Comparison of ENCODE assay signal across 18 cellular contexts in the genomic region with DNA sequence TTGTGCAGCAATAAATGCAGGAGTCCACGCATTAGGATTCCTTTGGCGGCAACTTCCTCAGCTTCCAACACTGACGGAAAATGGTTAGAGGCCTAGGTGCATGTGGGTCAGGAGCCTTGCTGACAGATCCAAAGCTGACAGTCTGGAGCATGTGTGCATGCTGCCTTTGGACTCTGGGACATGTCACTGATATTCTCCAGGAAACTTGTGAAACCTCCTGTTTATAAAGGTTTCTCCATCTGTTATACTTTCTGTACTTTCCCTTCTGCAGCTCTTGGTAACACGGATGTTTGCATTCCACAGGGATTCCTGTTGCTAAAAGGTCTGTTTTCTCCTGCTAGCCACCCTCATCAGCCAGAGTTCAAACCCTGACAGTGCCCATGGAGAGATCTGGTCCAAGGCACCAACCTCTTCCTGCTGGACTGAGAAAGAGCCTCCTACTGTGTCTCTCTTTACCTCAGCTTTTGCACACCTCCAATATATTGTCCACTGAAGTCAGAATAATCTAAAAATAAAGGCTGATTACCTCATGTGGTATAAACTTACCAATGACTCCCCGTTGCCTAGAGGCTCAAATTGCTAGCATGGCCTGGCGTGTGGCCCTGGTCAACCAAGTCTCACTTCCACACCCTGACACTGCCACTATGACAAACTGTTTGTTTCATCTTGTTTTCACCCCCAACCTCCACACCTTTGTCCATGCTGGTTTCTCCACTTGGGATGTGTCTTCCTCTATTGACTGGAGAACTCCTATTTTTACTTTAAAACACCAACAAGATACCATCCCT. TPM values are rescaled to one million over a fixed set of nuclear protein-coding genes. Genes with fewer than 3 reads are reported as not detected.
DNase-seq lines count a peak whose midpoint lies in the region; ATAC-seq and TF ChIP-seq lines count a peak whose summit lies in the region.
"Had no signal": no experiment of that assay in that cellular context is flagged by ENCODE, and none has a peak within 500 bp of the region (broad histone marks: within the 10 kb centered on the region; RNA-seq: fewer than 3 reads in every experiment).

No MANE protein-coding gene starts in this region.

- intact Hi-C loops in transverse colon (cut with DNase I; ENCODE audit: low total_unique reads): loop anchor here (1.0 kb wide), 1 partner anchor 18 kb away; no protein-coding TSS in a partner anchor

- WGBS in transverse colon (ENCODE audit: low coverage in 1 of 2), 2 donors: 77% methylated on average over 6 of the region's 6 CpGs; no CpG with 5 or more reads in 1 of the 2 donors

- H3K4me1 ChIP-seq in muscle layer of colon (ENCODE audit: insufficient read depth, low read length): peaks cover 29% of the 10 kb centered on the region
- H3K4me1 ChIP-seq in transverse colon: peaks cover 0 to 33% (median 11%) of the 10 kb centered on the region in 4 donors

- H3K27me3 ChIP-seq in muscle layer of colon (ENCODE audit: control insufficient read depth in 1 of 2, insufficient read depth in 2 of 2, low read length in 2 of 2): no peaks in the 10 kb centered on the region
- H3K27me3 ChIP-seq in transverse colon: no peaks in the 10 kb centered on the region

- peaks cover 5% of the 10 kb centered on the region for H3K4me1 Mint-ChIP-seq in activated naive CD8-positive, alpha-beta T cell treated with anti-CD3 and anti-CD28 coated beads, Interleukin-2, amount 50 U/mL, for 24 hours
- H3K4me1 Mint-ChIP-seq in activated naive CD8-positive, alpha-beta T cell treated with anti-CD3 and anti-CD28 coated beads for 36 hours: no peaks in the 10 kb centered on the region
- H3K4me1 Mint-ChIP-seq: immature natural killer cell had no signal

- no peak for TF ChIP-seq EP300 in transverse colon (IDR thresholded peaks at IDR 0.05; ENCODE audit: low read depth)

- H3K27ac ChIP-seq in muscle layer of colon (ENCODE audit: low read depth, low read length) (peak overlapping the region; percentile 46), transverse colon (peak overlapping the region; percentile 38 to 84 (median 80))
- H3K27ac ChIP-seq: KMS-11 had no signal

- H3K4me3 ChIP-seq in muscle layer of colon (ENCODE audit: low read depth in 1 of 2, low read length in 2 of 2): no peak overlapping the region
- H3K4me3 ChIP-seq in transverse colon: no peak overlapping the region

- H3K9me3 Mint-ChIP-seq in activated naive CD8-positive, alpha-beta T cell treated with anti-CD3 and anti-CD28 coated beads, Interleukin-2, amount 50 U/mL, for 24 hours: no peaks in the 10 kb centered on the region
- H3K9me3 Mint-ChIP-seq in activated naive CD8-positive, alpha-beta T cell treated with anti-CD3 and anti-CD28 coated beads for 36 hours: peaks cover 5% of the 10 kb centered on the region
- H3K9me3 Mint-ChIP-seq: immature natural killer cell had no signal

- no peak for TF ChIP-seq CTCF in transverse colon (IDR thresholded peaks at IDR 0.05)

- in situ Hi-C loops in transverse colon (cut with MboI; ENCODE audit: low pct_ligation_motif_present in 1 of 4, low pct_unique_long_range_greater_than_20kb in 1 of 4, low sequenced_read_pairs in 3 of 4): no loop called here

- H3K9me3 ChIP-seq in muscle layer of colon (ENCODE audit: low read length): no peaks in the 10 kb centered on the region
- no peaks in the 10 kb centered on the region for H3K9me3 ChIP-seq in transverse colon

- no peak for DNase-seq in activated naive CD8-positive, alpha-beta T cell treated with anti-CD3 and anti-CD28 coated beads, Interleukin-2, amount 50 U/mL, for 24 hours
- DNase-seq in activated naive CD8-positive, alpha-beta T cell treated with anti-CD3 and anti-CD28 coated beads for 36 hours: no peak
- DNase-seq in ecto neural progenitor cell (ENCODE audit: low spot score): peak; percentile 6
- no peak for DNase-seq in transverse colon
- no peak for DNase-seq in GM03348 (ENCODE audit: low spot score)
- no peak for DNase-seq in NOMO-1 treated with DMSO at 0.1 percent for 48 hours (lab: John Stamatoyannopoulos, UW; ENCODE audit: unreplicated experiment)
- DNase-seq: activated CD4-positive, alpha-beta T cell treated with anti-CD3 and anti-CD28 coated beads, Interleukin-2, amount 50 U/mL, for 1 hour; activated T-cell treated with anti-CD3 and anti-CD28 coated beads, Interleukin-2, amount 50 U/mL, for 4 hours; dermis blood vessel endothelial cell; immature natural killer cell; NCI-H1694; occipital lobe had no signal

- peaks cover 51% of the 10 kb centered on the region for H3K36me3 ChIP-seq in muscle layer of colon (ENCODE audit: insufficient read depth, low read length)
- no peaks in the 10 kb centered on the region for H3K36me3 ChIP-seq in transverse colon

- no peak for TF ChIP-seq POLR2A in transverse colon (IDR thresholded peaks at IDR 0.05)

- H3K9ac ChIP-seq in muscle layer of colon (ENCODE audit: low read length): no peak overlapping the region
- H3K9ac ChIP-seq: KMS-11 had no signal

- no peak overlapping the region for H3K4me3 Mint-ChIP-seq in activated naive CD8-positive, alpha-beta T cell treated with anti-CD3 and anti-CD28 coated beads, Interleukin-2, amount 50 U/mL, for 24 hours
- H3K4me3 Mint-ChIP-seq in activated naive CD8-positive, alpha-beta T cell treated with anti-CD3 and anti-CD28 coated beads for 36 hours: no peak overlapping the region
- H3K4me3 Mint-ChIP-seq: activated T-cell treated with anti-CD3 and anti-CD28 coated beads, Interleukin-2, amount 50 U/mL, for 4 hours; immature natural killer cell had no signal

- H3K36me3 Mint-ChIP-seq in activated naive CD8-positive, alpha-beta T cell treated with anti-CD3 and anti-CD28 coated beads, Interleukin-2, amount 50 U/mL, for 24 hours (ENCODE audit: low read depth): no peaks in the 10 kb centered on the region
- no peaks in the 10 kb centered on the region for H3K36me3 Mint-ChIP-seq in activated naive CD8-positive, alpha-beta T cell treated with anti-CD3 and anti-CD28 coated beads for 36 hours
- H3K36me3 Mint-ChIP-seq: immature natural killer cell had no signal

- H3K27me3 Mint-ChIP-seq in activated naive CD8-positive, alpha-beta T cell treated with anti-CD3 and anti-CD28 coated beads, Interleukin-2, amount 50 U/mL, for 24 hours: no peaks in the 10 kb centered on the region
- peaks cover 8% of the 10 kb centered on the region for H3K27me3 Mint-ChIP-seq in activated naive CD8-positive, alpha-beta T cell treated with anti-CD3 and anti-CD28 coated beads for 36 hours

- peak overlapping the region; percentile 5 for H3K27ac Mint-ChIP-seq in activated naive CD8-positive, alpha-beta T cell treated with anti-CD3 and anti-CD28 coated beads, Interleukin-2, amount 50 U/mL, for 24 hours
- no peak overlapping the region for H3K27ac Mint-ChIP-seq in activated naive CD8-positive, alpha-beta T cell treated with anti-CD3 and anti-CD28 coated beads for 36 hours
- H3K27ac Mint-ChIP-seq: immature natural killer cell had no signal

- no peak for ATAC-seq in activated naive CD8-positive, alpha-beta T cell treated with anti-CD3 and anti-CD28 coated beads, Interleukin-2, amount 50 U/mL, for 24 hours
- no peak for ATAC-seq in HG02852 (IDR thresholded peaks at IDR 0.05; ENCODE audit: unreplicated experiment)
- ATAC-seq: activated T-cell treated with anti-CD3 and anti-CD28 coated beads, Interleukin-2, amount 50 U/mL, for 4 hours had no signal

RNA-seq across cellular contexts. Expression of a gene that starts 31.1 kb away (rescaled TPM):
- total RNA-seq in activated naive CD8-positive, alpha-beta T cell treated with anti-CD3 and anti-CD28 coated beads for 36 hours: not detected
- 10 to 100 TPM in 3 of 4 donors, 1 to 10 TPM in 1; 8.2 to 41.6 (median 31.7) TPM for total RNA-seq in transverse colon
- total RNA-seq: A172, NCI-H460, SK-MEL-5 had no signal

RNA-seq across cellular contexts. Expression of a gene that starts 58.6 kb away (rescaled TPM):
- total RNA-seq in activated naive CD8-positive, alpha-beta T cell treated with anti-CD3 and anti-CD28 coated beads for 36 hours: 10 to 100 TPM; 17.8 to 18.0 TPM
- 10 to 100 TPM; 13.1 to 31.4 (median 22.3) TPM for total RNA-seq in transverse colon

Comparison
In these comparisons a context has a peak if more than half of its experiments do, and no peak if none do; other contexts are left out.
1. RNA of a gene that starts 31.1 kb away (total RNA-seq): 8.2 to 41.6 TPM in transverse colon; not detected in activated naive CD8-positive, alpha-beta T cell treated with anti-CD3 and anti-CD28 coated beads for 36 hours; every median in the first group is over 4 times any median in the second.